In the genomic region with DNA sequence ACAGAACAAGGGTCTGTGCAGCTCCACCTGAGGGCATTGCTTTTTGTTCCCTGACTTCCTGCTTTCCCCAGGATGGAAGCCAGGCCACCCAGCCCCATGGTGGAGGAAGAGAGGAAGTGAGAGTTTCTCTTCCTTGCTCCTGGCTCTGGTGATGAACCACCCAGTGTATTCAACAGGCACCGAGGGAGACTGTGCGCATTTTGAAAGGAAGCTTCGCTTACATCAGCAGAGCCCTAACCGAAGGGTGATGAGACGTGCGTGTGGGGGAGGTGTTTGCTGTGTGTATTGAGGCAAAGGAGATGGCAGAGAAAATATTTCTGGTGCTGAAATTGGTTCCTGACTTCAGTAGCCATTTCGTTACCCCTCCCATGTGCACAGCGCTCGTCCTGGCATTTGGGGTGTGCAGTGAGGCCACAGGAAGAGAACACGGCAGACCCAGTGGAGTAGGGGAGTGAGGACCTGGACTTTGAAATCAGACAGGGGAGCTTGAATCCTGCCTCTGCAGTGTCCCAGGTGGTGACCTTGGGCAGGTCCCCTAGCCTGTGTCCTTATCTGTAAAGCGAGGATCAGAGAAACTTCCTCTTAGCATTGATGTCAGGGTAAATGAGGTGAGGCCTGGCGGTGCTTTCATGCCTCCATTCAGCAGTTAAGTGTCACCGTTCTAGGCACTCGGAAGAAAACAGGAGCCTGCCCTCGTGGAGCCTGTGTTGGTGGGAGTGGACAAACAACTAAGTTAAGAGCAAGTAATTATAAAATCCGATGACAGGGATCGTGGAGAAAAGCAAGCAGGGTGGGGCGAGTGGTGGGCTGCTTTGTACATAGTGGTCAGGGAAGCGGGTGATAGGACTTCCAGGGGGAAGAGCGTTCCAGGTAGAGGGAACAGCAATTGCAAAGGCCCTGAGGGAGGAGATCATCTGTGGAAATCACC, we compare ENCODE assay signal across 1 cellular context.
A peak's percentile ranks its signal among the peaks of the same experiment; 100 is the strongest.
TF ChIP-seq lines count a peak whose summit lies in the region.

No MANE protein-coding gene starts in this region.

TF ChIP-seq in K562, 482 proteins besides CTCF, POLR2A, EP300 and RAD21 (continued from another document and continues in another):
- TF ChIP-seq, protein P1, sequence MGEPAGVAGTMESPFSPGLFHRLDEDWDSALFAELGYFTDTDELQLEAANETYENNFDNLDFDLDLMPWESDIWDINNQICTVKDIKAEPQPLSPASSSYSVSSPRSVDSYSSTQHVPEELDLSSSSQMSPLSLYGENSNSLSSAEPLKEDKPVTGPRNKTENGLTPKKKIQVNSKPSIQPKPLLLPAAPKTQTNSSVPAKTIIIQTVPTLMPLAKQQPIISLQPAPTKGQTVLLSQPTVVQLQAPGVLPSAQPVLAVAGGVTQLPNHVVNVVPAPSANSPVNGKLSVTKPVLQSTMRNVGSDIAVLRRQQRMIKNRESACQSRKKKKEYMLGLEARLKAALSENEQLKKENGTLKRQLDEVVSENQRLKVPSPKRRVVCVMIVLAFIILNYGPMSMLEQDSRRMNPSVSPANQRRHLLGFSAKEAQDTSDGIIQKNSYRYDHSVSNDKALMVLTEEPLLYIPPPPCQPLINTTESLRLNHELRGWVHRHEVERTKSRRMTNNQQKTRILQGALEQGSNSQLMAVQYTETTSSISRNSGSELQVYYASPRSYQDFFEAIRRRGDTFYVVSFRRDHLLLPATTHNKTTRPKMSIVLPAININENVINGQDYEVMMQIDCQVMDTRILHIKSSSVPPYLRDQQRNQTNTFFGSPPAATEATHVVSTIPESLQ (CRISPR knock-in tag; IDR thresholded peaks at IDR 0.05) = no peak
- TF ChIP-seq, protein P2, sequence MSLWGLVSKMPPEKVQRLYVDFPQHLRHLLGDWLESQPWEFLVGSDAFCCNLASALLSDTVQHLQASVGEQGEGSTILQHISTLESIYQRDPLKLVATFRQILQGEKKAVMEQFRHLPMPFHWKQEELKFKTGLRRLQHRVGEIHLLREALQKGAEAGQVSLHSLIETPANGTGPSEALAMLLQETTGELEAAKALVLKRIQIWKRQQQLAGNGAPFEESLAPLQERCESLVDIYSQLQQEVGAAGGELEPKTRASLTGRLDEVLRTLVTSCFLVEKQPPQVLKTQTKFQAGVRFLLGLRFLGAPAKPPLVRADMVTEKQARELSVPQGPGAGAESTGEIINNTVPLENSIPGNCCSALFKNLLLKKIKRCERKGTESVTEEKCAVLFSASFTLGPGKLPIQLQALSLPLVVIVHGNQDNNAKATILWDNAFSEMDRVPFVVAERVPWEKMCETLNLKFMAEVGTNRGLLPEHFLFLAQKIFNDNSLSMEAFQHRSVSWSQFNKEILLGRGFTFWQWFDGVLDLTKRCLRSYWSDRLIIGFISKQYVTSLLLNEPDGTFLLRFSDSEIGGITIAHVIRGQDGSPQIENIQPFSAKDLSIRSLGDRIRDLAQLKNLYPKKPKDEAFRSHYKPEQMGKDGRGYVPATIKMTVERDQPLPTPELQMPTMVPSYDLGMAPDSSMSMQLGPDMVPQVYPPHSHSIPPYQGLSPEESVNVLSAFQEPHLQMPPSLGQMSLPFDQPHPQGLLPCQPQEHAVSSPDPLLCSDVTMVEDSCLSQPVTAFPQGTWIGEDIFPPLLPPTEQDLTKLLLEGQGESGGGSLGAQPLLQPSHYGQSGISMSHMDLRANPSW (CRISPR knock-in tag; IDR thresholded peaks at IDR 0.05) = no peak
- TF ChIP-seq, protein P3, sequence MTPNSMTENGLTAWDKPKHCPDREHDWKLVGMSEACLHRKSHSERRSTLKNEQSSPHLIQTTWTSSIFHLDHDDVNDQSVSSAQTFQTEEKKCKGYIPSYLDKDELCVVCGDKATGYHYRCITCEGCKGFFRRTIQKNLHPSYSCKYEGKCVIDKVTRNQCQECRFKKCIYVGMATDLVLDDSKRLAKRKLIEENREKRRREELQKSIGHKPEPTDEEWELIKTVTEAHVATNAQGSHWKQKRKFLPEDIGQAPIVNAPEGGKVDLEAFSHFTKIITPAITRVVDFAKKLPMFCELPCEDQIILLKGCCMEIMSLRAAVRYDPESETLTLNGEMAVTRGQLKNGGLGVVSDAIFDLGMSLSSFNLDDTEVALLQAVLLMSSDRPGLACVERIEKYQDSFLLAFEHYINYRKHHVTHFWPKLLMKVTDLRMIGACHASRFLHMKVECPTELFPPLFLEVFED (CRISPR knock-in tag; conservative IDR thresholded peaks at IDR 0.05) = no peak
- TF ChIP-seq STAT5B (CRISPR knock-in tag; IDR thresholded peaks at IDR 0.05) (no peak), BMI1 (IDR thresholded peaks at IDR 0.05; ENCODE audit: low read length) (no peak), ZNF232 (CRISPR knock-in tag; IDR thresholded peaks at IDR 0.05) (no peak), CBFB (CRISPR knock-in tag; IDR thresholded peaks at IDR 0.05) (no peak), ZNF165 (CRISPR knock-in tag; IDR thresholded peaks at IDR 0.05; ENCODE audit: borderline replicate concordance) (no peak), ELF1 (tag; IDR thresholded peaks at IDR 0.05) (0 out of 2 replicates have a peak, but pooled peaks have one; percentile 41), FOXA3 (CRISPR knock-in tag; conservative IDR thresholded peaks at IDR 0.05 in 1 of 2, IDR thresholded peaks at IDR 0.05 in 1 of 2) (0 out of 4 replicates have a peak, but pooled peaks of 1 of the 2 experiments have one; percentile 47), CXXC5 (CRISPR knock-in tag; IDR thresholded peaks at IDR 0.05) (peak; percentile 81; the same call in 1 of the 2 replicates), ZNF707 (CRISPR knock-in tag; conservative IDR thresholded peaks at IDR 0.05) (no peak), TBL1XR1 (IDR thresholded peaks at IDR 0.05; ENCODE audit: low read length in 2 of 2) (no peak; a peak in 1 of 4 replicates), IFI16 (CRISPR knock-in tag; IDR thresholded peaks at IDR 0.05) (no peak), SP1 (CRISPR knock-in tag; IDR thresholded peaks at IDR 0.05) (no peak; the same call in 1 of the 2 replicates), SUPT5H (IDR thresholded peaks at IDR 0.05) (no peak), EZH2 (IDR thresholded peaks at IDR 0.05; ENCODE audit: borderline replicate concordance, low read depth, low read length) (no peak), TCF7 (IDR thresholded peaks at IDR 0.05; ENCODE audit: borderline replicate concordance) (peak; percentile 92; the same call in 1 of the 2 replicates), ZNF695 (CRISPR knock-in tag; IDR thresholded peaks at IDR 0.05) (no peak), XRCC4 (IDR thresholded peaks at IDR 0.05; ENCODE audit: extremely low read depth, insufficient read depth, insufficient read length) (no peak), ATF1 (CRISPR knock-in tag; IDR thresholded peaks at IDR 0.05) (no peak), ATF1 (tag; IDR thresholded peaks at IDR 0.05) (peak; percentile 74), CHD1 (IDR thresholded peaks at IDR 0.05; ENCODE audit: low read length) (no peak), FIP1L1 (IDR thresholded peaks at IDR 0.05; ENCODE audit: low read depth, low read length, poor library complexity, severe bottlenecking) (no peak), BRD4 (IDR thresholded peaks at IDR 0.05) (no peak), HNRNPLL (IDR thresholded peaks at IDR 0.05; ENCODE audit: low read depth, low read length, poor library complexity, severe bottlenecking) (no peak), WHSC1 (IDR thresholded peaks at IDR 0.05; ENCODE audit: low read length) (no peak), POLR2B (IDR thresholded peaks at IDR 0.05; ENCODE audit: low read depth, partially characterized antibody) (no peak), ZNF830 (CRISPR knock-in tag; IDR thresholded peaks at IDR 0.05) (no peak), RBM14 (IDR thresholded peaks at IDR 0.05; ENCODE audit: borderline replicate concordance, insufficient read depth, low read depth, low read length) (no peak), ETV1 (tag; conservative IDR thresholded peaks at IDR 0.05; ENCODE audit: low read depth) (peak; percentile 63), MCM7 (IDR thresholded peaks at IDR 0.05) (no peak), MXI1 (IDR thresholded peaks at IDR 0.05; ENCODE audit: low read depth, low read length) (no peak), MYBL2 (IDR thresholded peaks at IDR 0.05; ENCODE audit: low read depth) (no peak), MYBL2 (CRISPR knock-in tag; IDR thresholded peaks at IDR 0.05; ENCODE audit: borderline replicate concordance) (no peak), ZFX (CRISPR knock-in tag; IDR thresholded peaks at IDR 0.05) (peak; percentile 38; the same call in 1 of the 2 replicates), ZFP30 (CRISPR knock-in tag; IDR thresholded peaks at IDR 0.05; ENCODE audit: borderline replicate concordance) (no peak), KAT8 (IDR thresholded peaks at IDR 0.05; ENCODE audit: low read depth) (no peak), TAF9B (IDR thresholded peaks at IDR 0.05; ENCODE audit: partially characterized antibody) (no peak), ASH1L (IDR thresholded peaks at IDR 0.05; ENCODE audit: borderline replicate concordance, low read depth, partially characterized antibody) (no peak)
- TF ChIP-seq, protein P4, sequence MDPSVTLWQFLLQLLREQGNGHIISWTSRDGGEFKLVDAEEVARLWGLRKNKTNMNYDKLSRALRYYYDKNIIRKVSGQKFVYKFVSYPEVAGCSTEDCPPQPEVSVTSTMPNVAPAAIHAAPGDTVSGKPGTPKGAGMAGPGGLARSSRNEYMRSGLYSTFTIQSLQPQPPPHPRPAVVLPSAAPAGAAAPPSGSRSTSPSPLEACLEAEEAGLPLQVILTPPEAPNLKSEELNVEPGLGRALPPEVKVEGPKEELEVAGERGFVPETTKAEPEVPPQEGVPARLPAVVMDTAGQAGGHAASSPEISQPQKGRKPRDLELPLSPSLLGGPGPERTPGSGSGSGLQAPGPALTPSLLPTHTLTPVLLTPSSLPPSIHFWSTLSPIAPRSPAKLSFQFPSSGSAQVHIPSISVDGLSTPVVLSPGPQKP (CRISPR knock-in tag; IDR thresholded peaks at IDR 0.05) = no peak
- TF ChIP-seq, protein P5, sequence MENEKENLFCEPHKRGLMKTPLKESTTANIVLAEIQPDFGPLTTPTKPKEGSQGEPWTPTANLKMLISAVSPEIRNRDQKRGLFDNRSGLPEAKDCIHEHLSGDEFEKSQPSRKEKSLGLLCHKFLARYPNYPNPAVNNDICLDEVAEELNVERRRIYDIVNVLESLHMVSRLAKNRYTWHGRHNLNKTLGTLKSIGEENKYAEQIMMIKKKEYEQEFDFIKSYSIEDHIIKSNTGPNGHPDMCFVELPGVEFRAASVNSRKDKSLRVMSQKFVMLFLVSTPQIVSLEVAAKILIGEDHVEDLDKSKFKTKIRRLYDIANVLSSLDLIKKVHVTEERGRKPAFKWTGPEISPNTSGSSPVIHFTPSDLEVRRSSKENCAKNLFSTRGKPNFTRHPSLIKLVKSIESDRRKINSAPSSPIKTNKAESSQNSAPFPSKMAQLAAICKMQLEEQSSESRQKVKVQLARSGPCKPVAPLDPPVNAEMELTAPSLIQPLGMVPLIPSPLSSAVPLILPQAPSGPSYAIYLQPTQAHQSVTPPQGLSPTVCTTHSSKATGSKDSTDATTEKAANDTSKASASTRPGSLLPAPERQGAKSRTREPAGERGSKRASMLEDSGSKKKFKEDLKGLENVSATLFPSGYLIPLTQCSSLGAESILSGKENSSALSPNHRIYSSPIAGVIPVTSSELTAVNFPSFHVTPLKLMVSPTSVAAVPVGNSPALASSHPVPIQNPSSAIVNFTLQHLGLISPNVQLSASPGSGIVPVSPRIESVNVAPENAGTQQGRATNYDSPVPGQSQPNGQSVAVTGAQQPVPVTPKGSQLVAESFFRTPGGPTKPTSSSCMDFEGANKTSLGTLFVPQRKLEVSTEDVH (IDR thresholded peaks at IDR 0.05; ENCODE audit: low read depth, partially characterized antibody) = no peak
- TF ChIP-seq, protein P6, sequence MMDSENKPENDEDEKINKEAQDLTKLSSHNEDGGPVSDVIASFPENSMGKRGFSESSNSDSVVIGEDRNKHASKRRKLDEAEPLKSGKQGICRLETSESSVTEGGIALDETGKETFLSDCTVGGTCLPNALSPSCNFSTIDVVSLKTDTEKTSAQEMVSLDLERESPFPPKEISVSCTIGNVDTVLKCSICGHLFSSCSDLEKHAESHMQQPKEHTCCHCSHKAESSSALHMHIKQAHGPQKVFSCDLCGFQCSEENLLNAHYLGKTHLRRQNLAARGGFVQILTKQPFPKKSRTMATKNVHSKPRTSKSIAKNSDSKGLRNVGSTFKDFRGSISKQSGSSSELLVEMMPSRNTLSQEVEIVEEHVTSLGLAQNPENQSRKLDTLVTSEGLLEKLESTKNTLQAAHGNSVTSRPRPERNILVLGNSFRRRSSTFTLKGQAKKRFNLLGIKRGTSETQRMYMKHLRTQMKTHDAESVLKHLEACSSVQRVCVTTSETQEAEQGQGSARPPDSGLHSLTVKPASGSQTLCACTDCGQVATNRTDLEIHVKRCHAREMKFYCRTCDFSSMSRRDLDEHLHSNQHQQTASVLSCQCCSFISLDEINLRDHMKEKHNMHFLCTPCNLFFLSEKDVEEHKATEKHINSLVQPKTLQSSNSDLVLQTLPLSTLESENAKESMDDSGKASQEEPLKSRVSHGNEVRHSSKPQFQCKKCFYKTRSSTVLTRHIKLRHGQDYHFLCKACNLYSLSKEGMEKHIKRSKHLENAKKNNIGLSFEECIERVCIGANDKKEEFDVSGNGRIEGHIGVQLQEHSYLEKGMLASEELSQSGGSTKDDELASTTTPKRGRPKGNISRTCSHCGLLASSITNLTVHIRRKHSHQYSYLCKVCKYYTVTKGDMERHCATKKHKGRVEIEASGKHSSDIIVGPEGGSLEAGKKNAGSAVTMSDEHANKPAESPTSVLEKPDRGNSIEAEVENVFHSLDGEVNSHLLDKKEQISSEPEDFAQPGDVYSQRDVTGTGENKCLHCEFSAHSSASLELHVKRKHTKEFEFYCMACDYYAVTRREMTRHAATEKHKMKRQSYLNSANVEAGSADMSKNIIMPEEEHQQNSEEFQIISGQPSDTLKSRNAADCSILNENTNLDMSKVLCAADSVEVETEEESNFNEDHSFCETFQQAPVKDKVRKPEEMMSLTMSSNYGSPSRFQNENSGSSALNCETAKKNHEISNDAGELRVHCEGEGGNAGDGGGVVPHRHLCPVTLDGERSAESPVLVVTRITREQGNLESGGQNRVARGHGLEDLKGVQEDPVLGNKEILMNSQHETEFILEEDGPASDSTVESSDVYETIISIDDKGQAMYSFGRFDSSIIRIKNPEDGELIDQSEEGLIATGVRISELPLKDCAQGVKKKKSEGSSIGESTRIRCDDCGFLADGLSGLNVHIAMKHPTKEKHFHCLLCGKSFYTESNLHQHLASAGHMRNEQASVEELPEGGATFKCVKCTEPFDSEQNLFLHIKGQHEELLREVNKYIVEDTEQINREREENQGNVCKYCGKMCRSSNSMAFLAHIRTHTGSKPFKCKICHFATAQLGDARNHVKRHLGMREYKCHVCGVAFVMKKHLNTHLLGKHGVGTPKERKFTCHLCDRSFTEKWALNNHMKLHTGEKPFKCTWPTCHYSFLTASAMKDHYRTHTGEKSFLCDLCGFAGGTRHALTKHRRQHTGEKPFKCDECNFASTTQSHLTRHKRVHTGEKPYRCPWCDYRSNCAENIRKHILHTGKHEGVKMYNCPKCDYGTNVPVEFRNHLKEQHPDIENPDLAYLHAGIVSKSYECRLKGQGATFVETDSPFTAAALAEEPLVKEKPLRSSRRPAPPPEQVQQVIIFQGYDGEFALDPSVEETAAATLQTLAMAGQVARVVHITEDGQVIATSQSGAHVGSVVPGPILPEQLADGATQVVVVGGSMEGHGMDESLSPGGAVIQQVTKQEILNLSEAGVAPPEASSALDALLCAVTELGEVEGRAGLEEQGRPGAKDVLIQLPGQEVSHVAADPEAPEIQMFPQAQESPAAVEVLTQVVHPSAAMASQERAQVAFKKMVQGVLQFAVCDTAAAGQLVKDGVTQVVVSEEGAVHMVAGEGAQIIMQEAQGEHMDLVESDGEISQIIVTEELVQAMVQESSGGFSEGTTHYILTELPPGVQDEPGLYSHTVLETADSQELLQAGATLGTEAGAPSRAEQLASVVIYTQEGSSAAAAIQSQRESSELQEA (IDR thresholded peaks at IDR 0.05; ENCODE audit: low read depth) = no peak; the same call in 1 of the 2 replicates
